ENCODE assay signal across 1 cellular context in the genomic region with DNA sequence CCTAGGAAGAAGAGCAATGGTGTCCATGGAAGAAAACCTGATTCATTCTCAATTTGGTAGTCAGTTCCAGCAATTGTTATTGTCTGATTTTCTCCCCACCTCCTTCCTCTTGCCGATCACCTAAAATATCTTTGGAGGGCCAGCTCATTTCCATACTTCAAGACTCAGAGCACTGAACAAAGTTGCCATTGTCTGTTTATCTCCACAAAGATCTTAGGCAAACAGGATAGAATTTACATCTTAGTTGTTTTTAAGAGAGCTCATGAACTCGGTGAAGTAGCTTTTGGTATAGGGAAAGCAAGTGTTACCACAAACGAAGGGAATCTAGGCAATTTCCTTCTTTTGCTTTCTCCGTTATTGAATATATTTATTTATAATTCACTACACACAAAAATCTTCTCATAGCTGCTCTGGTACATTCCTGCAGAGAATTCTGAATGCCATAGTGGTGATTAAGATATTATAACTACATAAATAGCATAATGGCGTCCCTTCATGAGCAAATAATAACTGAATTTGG.
TF ChIP-seq lines count a peak whose summit lies in the region.

No MANE protein-coding gene starts in this region.

TF ChIP-seq in WTC11, 78 proteins besides CTCF, POLR2A, EP300 and RAD21 (continued from another document):
- TF ChIP-seq, protein P1, sequence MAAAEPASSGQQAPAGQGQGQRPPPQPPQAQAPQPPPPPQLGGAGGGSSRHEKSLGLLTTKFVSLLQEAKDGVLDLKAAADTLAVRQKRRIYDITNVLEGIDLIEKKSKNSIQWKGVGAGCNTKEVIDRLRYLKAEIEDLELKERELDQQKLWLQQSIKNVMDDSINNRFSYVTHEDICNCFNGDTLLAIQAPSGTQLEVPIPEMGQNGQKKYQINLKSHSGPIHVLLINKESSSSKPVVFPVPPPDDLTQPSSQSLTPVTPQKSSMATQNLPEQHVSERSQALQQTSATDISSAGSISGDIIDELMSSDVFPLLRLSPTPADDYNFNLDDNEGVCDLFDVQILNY (CRISPR knock-in tag; IDR thresholded peaks at IDR 0.05) = no peak
- TF ChIP-seq, protein P2, sequence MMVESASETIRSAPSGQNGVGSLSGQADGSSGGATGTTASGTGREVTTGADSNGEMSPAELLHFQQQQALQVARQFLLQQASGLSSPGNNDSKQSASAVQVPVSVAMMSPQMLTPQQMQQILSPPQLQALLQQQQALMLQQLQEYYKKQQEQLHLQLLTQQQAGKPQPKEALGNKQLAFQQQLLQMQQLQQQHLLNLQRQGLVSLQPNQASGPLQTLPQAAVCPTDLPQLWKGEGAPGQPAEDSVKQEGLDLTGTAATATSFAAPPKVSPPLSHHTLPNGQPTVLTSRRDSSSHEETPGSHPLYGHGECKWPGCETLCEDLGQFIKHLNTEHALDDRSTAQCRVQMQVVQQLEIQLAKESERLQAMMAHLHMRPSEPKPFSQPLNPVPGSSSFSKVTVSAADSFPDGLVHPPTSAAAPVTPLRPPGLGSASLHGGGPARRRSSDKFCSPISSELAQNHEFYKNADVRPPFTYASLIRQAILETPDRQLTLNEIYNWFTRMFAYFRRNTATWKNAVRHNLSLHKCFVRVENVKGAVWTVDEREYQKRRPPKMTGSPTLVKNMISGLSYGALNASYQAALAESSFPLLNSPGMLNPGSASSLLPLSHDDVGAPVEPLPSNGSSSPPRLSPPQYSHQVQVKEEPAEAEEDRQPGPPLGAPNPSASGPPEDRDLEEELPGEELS (CRISPR knock-in tag; IDR thresholded peaks at IDR 0.05) = no peak
- TF ChIP-seq NFATC4 (CRISPR knock-in tag; IDR thresholded peaks at IDR 0.05) (no peak), ZNF416 (CRISPR knock-in tag; IDR thresholded peaks at IDR 0.05) (no peak), JUN (CRISPR knock-in tag; IDR thresholded peaks at IDR 0.05) (no peak), ZNF423 (CRISPR knock-in tag; IDR thresholded peaks at IDR 0.05) (no peak), HMGA2 (CRISPR knock-in tag; IDR thresholded peaks at IDR 0.05) (no peak), EMX1 (CRISPR knock-in tag; IDR thresholded peaks at IDR 0.05) (no peak), MYBL2 (CRISPR knock-in tag; IDR thresholded peaks at IDR 0.05) (no peak), ESRRA (CRISPR knock-in tag; IDR thresholded peaks at IDR 0.05; ENCODE audit: borderline replicate concordance) (no peak)
- TF ChIP-seq, protein P3, sequence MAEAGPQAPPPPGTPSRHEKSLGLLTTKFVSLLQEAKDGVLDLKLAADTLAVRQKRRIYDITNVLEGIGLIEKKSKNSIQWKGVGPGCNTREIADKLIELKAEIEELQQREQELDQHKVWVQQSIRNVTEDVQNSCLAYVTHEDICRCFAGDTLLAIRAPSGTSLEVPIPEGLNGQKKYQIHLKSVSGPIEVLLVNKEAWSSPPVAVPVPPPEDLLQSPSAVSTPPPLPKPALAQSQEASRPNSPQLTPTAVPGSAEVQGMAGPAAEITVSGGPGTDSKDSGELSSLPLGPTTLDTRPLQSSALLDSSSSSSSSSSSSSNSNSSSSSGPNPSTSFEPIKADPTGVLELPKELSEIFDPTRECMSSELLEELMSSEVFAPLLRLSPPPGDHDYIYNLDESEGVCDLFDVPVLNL (CRISPR knock-in tag; IDR thresholded peaks at IDR 0.05; ENCODE audit: borderline replicate concordance, low read depth) = no peak
- TF ChIP-seq, protein P4, sequence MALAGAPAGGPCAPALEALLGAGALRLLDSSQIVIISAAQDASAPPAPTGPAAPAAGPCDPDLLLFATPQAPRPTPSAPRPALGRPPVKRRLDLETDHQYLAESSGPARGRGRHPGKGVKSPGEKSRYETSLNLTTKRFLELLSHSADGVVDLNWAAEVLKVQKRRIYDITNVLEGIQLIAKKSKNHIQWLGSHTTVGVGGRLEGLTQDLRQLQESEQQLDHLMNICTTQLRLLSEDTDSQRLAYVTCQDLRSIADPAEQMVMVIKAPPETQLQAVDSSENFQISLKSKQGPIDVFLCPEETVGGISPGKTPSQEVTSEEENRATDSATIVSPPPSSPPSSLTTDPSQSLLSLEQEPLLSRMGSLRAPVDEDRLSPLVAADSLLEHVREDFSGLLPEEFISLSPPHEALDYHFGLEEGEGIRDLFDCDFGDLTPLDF (CRISPR knock-in tag; IDR thresholded peaks at IDR 0.05) = no peak
- TF ChIP-seq, protein P5, sequence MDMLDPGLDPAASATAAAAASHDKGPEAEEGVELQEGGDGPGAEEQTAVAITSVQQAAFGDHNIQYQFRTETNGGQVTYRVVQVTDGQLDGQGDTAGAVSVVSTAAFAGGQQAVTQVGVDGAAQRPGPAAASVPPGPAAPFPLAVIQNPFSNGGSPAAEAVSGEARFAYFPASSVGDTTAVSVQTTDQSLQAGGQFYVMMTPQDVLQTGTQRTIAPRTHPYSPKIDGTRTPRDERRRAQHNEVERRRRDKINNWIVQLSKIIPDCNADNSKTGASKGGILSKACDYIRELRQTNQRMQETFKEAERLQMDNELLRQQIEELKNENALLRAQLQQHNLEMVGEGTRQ (CRISPR knock-in tag; IDR thresholded peaks at IDR 0.05) = no peak
TF ChIP-seq in WTC11: peak in this region for 0.
